ENCODE assay signal across 8 cellular contexts in genomic region chr15:40441736-40442531, GRCh38. TPM values are rescaled to one million over a fixed set of nuclear protein-coding genes. Genes with fewer than 3 reads are reported as not detected.
DNase-seq lines count a peak whose midpoint lies in the region; ATAC-seq, FAIRE-seq and TF ChIP-seq lines count a peak whose summit lies in the region.

No MANE protein-coding gene starts in this region.

- no peak for FAIRE-seq in H1 (lab: Jason Lieb, UNC)

- H3K4me1 ChIP-seq in H1 (replicated peaks in 1 of 4; ENCODE audit: control insufficient read depth in 3 of 4, insufficient read depth in 4 of 4, low read length in 3 of 4), result peaks cover 28 to 49% (median 38%) of the 10 kb centered on the region in 4 experiments

- peak overlapping the region; percentile 41 for H3K27ac Mint-ChIP-seq in T-helper 1 cell treated with Interleukin-12 subunit alpha and Interleukin-12 subunit beta and Interleukin-4 antibody, amounts not matched to agents 30 μg/mL and 1 μg/mL, for 36 hours
- no peak overlapping the region for H3K27ac Mint-ChIP-seq in nephron progenitor cell

- no peak overlapping the region for H2BK15ac ChIP-seq in H1 (ENCODE audit: low read length)

- peak overlapping the region; percentile 61 to 73 for H3K4me2 ChIP-seq in H1 (ENCODE audit: insufficient read depth in 1 of 2, low read depth in 2 of 2, low read length in 2 of 2)

- H3K4ac ChIP-seq in H1 (replicated peaks; ENCODE audit: insufficient read length, low read depth, low read length), result no peak overlapping the region

- H4K91ac ChIP-seq in H1 (replicated peaks; ENCODE audit: insufficient read length, low read length), result no peak overlapping the region

- peak overlapping the region; percentile 54 to 84 (median 65) for H3K4me3 ChIP-seq in H1 (ENCODE audit: extremely low read depth in 1 of 4, insufficient read depth in 2 of 4, low read depth in 3 of 4, low read length in 4 of 4)

- no peak overlapping the region; the same call in 1 of the 2 replicates for H4K8ac ChIP-seq in H1 (ENCODE audit: extremely low read depth, insufficient read depth, low read length)

- H4K5ac ChIP-seq in H1 (ENCODE audit: insufficient read length, low read depth, low read length), result no peak overlapping the region

- peaks cover 23% of the 10 kb centered on the region for H3K4me1 Mint-ChIP-seq in T-helper 1 cell treated with Interleukin-12 subunit alpha and Interleukin-12 subunit beta and Interleukin-4 antibody, amounts not matched to agents 30 μg/mL and 1 μg/mL, for 36 hours (ENCODE audit: low read depth)
- peaks cover 78% of the 10 kb centered on the region for H3K4me1 Mint-ChIP-seq in nephron progenitor cell

- POLR2A ChIA-PET in H1 (lab: Charles Lee; ENCODE audit: partially characterized antibody), result interaction anchor here (1.1 to 3.3 kb wide), 11 partner anchors 8 to 322 kb away, joined by 3 to 36 read pairs (median 6); partner anchors contain the start of genes CHST14, GCHFR and KNSTRN

- H2BK5ac ChIP-seq in H1 (ENCODE audit: low read depth, low read length), result no peak overlapping the region

- H3K9me3 ChIP-seq in H1 (ENCODE audit: insufficient read depth in 2 of 2, low read depth in 1 of 2, low read length in 1 of 2), result no peaks in the 10 kb centered on the region

- 2% methylated on average over 32 of the region's 88 CpGs; no CpG with 5 or more reads in 1 of the 2 experiments for WGBS in H1 (ENCODE audit: extremely low coverage in 1 of 2, insufficient coverage in 1 of 2, insufficient read length in 1 of 2, insufficient replicate concordance in 2 of 2, low coverage in 1 of 2, low lambda C conversion rate in 2 of 2, missing lambda C conversion rate in 1 of 2), 2 experiments

- peaks cover 11% of the 10 kb centered on the region; the same call in 1 of the 2 replicates for H3K79me1 ChIP-seq in H1 (ENCODE audit: low read depth, low read length)

- peaks cover 35 to 36% of the 10 kb centered on the region in 2 experiments for H4K20me1 ChIP-seq in H1 (replicated peaks in 1 of 2; ENCODE audit: control insufficient read depth in 1 of 2, insufficient read depth in 2 of 2, low read length in 2 of 2)

- H2BK120ac ChIP-seq in H1 (replicated peaks; ENCODE audit: low read depth, low read length), result no peak overlapping the region

- no peak overlapping the region for H3K23ac ChIP-seq in H1 (ENCODE audit: insufficient read length)

- CTCF ChIA-PET in H1 (lab: Charles Lee; ENCODE audit: partially characterized antibody), result interaction anchor here (0.6 to 3.7 kb wide), 7 partner anchors 9 to 113 kb away, joined by 3 to 24 read pairs (median 6); partner anchors contain the start of gene CHST14

- no peak overlapping the region for H3K18ac ChIP-seq in H1 (ENCODE audit: extremely low read depth, low read length)

- H3K36me3 Mint-ChIP-seq in T-helper 1 cell treated with Interleukin-12 subunit alpha and Interleukin-12 subunit beta and Interleukin-4 antibody, amounts not matched to agents 30 μg/mL and 1 μg/mL, for 36 hours (ENCODE audit: low read depth), result peaks cover 15% of the 10 kb centered on the region
- H3K36me3 Mint-ChIP-seq in nephron progenitor cell (ENCODE audit: low read depth), result no peaks in the 10 kb centered on the region

- H3K4me3 Mint-ChIP-seq in T-helper 1 cell treated with Interleukin-12 subunit alpha and Interleukin-12 subunit beta and Interleukin-4 antibody, amounts not matched to agents 30 μg/mL and 1 μg/mL, for 36 hours, result peak overlapping the region; percentile 82
- peak overlapping the region; percentile 91 for H3K4me3 Mint-ChIP-seq in nephron progenitor cell

- H2BK12ac ChIP-seq in H1 (ENCODE audit: low read depth, low read length), result no peak overlapping the region

- H3K79me2 ChIP-seq in H1 (ENCODE audit: control insufficient read depth in 1 of 2, insufficient read depth in 2 of 2, low read length in 2 of 2), result peaks cover 33 to 67% of the 10 kb centered on the region in 2 experiments

- no peak overlapping the region for H3K27ac ChIP-seq in H1 (ENCODE audit: low read depth, low read length)

- TF ChIP-seq CTCF in H1 (IDR thresholded peaks at IDR 0.05; ENCODE audit: control extremely low read depth in 1 of 3, insufficient read depth in 1 of 3, low read depth in 1 of 3, low read length in 3 of 3) (0 out of 4 replicates have a peak, but pooled peaks of 1 of the 3 experiments have one; percentile 7), nephron progenitor cell (IDR thresholded peaks at IDR 0.05) (no peak)

- peaks cover 12% of the 10 kb centered on the region for H3K23me2 ChIP-seq in H1 (ENCODE audit: low read depth, low read length)

- DNase-seq in stimulated activated CD4-positive, alpha-beta T cell treated with anti-CD3 and anti-CD28 coated beads, Interleukin-4, amount 100 ng/mL, for 1 hour, result peak; percentile 36
- DNase-seq in stimulated activated CD4-positive, alpha-beta T cell treated with anti-CD3 and anti-CD28 coated beads, Interleukin-12 subunit alpha, Interleukin-12 subunit beta, amount 100 ng/mL, for 4 hours, result no peak
- DNase-seq in H1 (ENCODE audit: low read depth in 1 of 2, low spot score in 2 of 2) (no peak), nephron progenitor cell (peak; percentile 65)

- no peak overlapping the region for H2BK20ac ChIP-seq in H1 (ENCODE audit: low read length)

- TF ChIP-seq EP300 in H1 (IDR thresholded peaks at IDR 0.05; ENCODE audit: borderline replicate concordance in 1 of 2, low read depth in 2 of 2, low read length in 2 of 2), result no peak

- H3K14ac ChIP-seq in H1 (ENCODE audit: insufficient read length), result no peak overlapping the region

- no peak overlapping the region for H2AK5ac ChIP-seq in H1 (ENCODE audit: low read depth, low read length)

- no peak for TF ChIP-seq POLR2A in H1 (IDR thresholded peaks at IDR 0.05; ENCODE audit: control extremely low read depth in 1 of 2, low read depth in 2 of 2, low read length in 2 of 2)

- ATAC-seq in HG03457 (IDR thresholded peaks at IDR 0.05; ENCODE audit: unreplicated experiment), result no peak
- ATAC-seq in HG03571 (IDR thresholded peaks at IDR 0.05; ENCODE audit: unreplicated experiment), result no peak
- ATAC-seq in GM18867 (IDR thresholded peaks at IDR 0.05; ENCODE audit: unreplicated experiment), result no peak

- H3K36me3 ChIP-seq in H1 (ENCODE audit: control insufficient read depth in 2 of 4, insufficient read depth in 4 of 4, low read length in 3 of 4), result 0 out of 8 replicates have a peak, but pooled peaks cover 0 to 2% (median 0%) of the 10 kb centered on the region in 4 experiments

- peak overlapping the region; percentile 47 to 91 (median 61); a peak in 6 of 7 replicates for H3K9ac ChIP-seq in H1 (replicated peaks in 1 of 4; ENCODE audit: extremely low read depth in 1 of 4, low read depth in 3 of 4, low read length in 3 of 4)

- no peaks in the 10 kb centered on the region for H3K9me3 Mint-ChIP-seq in T-helper 1 cell treated with Interleukin-12 subunit alpha and Interleukin-12 subunit beta and Interleukin-4 antibody, amounts not matched to agents 30 μg/mL and 1 μg/mL, for 36 hours
- no peaks in the 10 kb centered on the region for H3K9me3 Mint-ChIP-seq in nephron progenitor cell

- peaks cover 0 to 9% (median 0%) of the 10 kb centered on the region in 4 experiments; a peak in 4 of 7 replicates for H3K27me3 ChIP-seq in H1 (replicated peaks in 1 of 4; ENCODE audit: control insufficient read depth in 3 of 4, extremely low read depth in 1 of 4, insufficient read depth in 3 of 4, low read length in 3 of 4)

- peak in 1 of 2 experiments; percentile 20; a peak in 1 of 4 replicates for TF ChIP-seq RAD21 in H1 (IDR thresholded peaks at IDR 0.05 in 1 of 2, conservative IDR thresholded peaks at IDR 0.05 in 1 of 2; ENCODE audit: low read depth in 2 of 2, low read length in 2 of 2)

- H3K56ac ChIP-seq in H1 (replicated peaks; ENCODE audit: insufficient read length, low read depth, low read length), result no peak overlapping the region

- H3K27me3 Mint-ChIP-seq in T-helper 1 cell treated with Interleukin-12 subunit alpha and Interleukin-12 subunit beta and Interleukin-4 antibody, amounts not matched to agents 30 μg/mL and 1 μg/mL, for 36 hours (ENCODE audit: low read depth), result peaks cover 60% of the 10 kb centered on the region
- peaks cover 15% of the 10 kb centered on the region for H3K27me3 Mint-ChIP-seq in nephron progenitor cell (ENCODE audit: low read depth, poor library complexity)

- H2AFZ ChIP-seq in H1 (ENCODE audit: low read length), result no peak overlapping the region

RNA-seq across cellular contexts. Expression of gene BAHD1, which starts 1.2 kb away (rescaled TPM):
- total RNA-seq in H1 (2021; fragmentation: NEBNext Ultra II Directional; extraction: Animal tissue kit (Norgen Biotek cat#: 25700)), result 38.9 and 40.0 TPM in 2 replicates
- 15.0 and 23.4 TPM in 2 replicates for polyA plus RNA-seq in H1 (2011; rRNA removed)
- polyA plus RNA-seq in H1 (2011; cell fraction: cytosol; rRNA removed), result 19.2 TPM
- 45.1 TPM for polyA plus RNA-seq in H1 (2011; cell fraction: nucleus; rRNA removed)
- polyA plus RNA-seq in H1 (2012, experiment 1 of 2), result 36.7 to 45.3 TPM (median 39.3 TPM) in 4 replicates
- polyA plus RNA-seq in H1 (2012, experiment 2 of 2), result 31.9 TPM
- 24.0 TPM for polyA plus RNA-seq in H1 (2013, experiment 1 of 2)
- polyA plus RNA-seq in H1 (2013, experiment 2 of 2), result 22.9 TPM
- polyA minus RNA-seq in H1 (2011; rRNA and poly(A)+ RNA removed), result 16.4 and 20.1 TPM in 2 replicates
- polyA minus RNA-seq in H1 (2011; cell fraction: cytosol; rRNA and poly(A)+ RNA removed), result 21.8 TPM
- polyA minus RNA-seq in H1 (2011; cell fraction: nucleus; rRNA and poly(A)+ RNA removed), result 23.6 TPM

RNA-seq across cellular contexts. Expression of gene CHST14, which starts 28.9 kb away (rescaled TPM):
- 17.7 and 20.3 TPM in 2 replicates for total RNA-seq in H1 (2021; fragmentation: NEBNext Ultra II Directional; extraction: Animal tissue kit (Norgen Biotek cat#: 25700))
- polyA plus RNA-seq in H1 (2011; rRNA removed), result 13.4 and 15.2 TPM in 2 replicates
- 10.0 TPM for polyA plus RNA-seq in H1 (2011; cell fraction: cytosol; rRNA removed)
- polyA plus RNA-seq in H1 (2011; cell fraction: nucleus; rRNA removed), result 14.9 TPM
- polyA plus RNA-seq in H1 (2012, experiment 1 of 2), result 16.1 to 20.5 TPM (median 18.5 TPM) in 4 replicates
- 21.7 TPM for polyA plus RNA-seq in H1 (2012, experiment 2 of 2)
- polyA plus RNA-seq in H1 (2013, experiment 1 of 2), result 19.8 TPM
- 20.1 TPM for polyA plus RNA-seq in H1 (2013, experiment 2 of 2)
- 7.0 and 8.4 TPM in 2 replicates for polyA minus RNA-seq in H1 (2011; rRNA and poly(A)+ RNA removed)
- polyA minus RNA-seq in H1 (2011; cell fraction: cytosol; rRNA and poly(A)+ RNA removed), result 13.4 TPM
- 6.5 TPM for polyA minus RNA-seq in H1 (2011; cell fraction: nucleus; rRNA and poly(A)+ RNA removed)

RNA-seq across cellular contexts. Expression of gene IVD, which starts 36.3 kb away (rescaled TPM):
- 78.8 and 80.0 TPM in 2 replicates for total RNA-seq in H1 (2021; fragmentation: NEBNext Ultra II Directional; extraction: Animal tissue kit (Norgen Biotek cat#: 25700))
- polyA plus RNA-seq in H1 (2011; rRNA removed), result 55.2 and 63.7 TPM in 2 replicates
- polyA plus RNA-seq in H1 (2011; cell fraction: cytosol; rRNA removed), result 74.1 TPM
- 77.2 TPM for polyA plus RNA-seq in H1 (2011; cell fraction: nucleus; rRNA removed)
- 51.3 to 57.3 TPM (median 56.8 TPM) in 4 replicates for polyA plus RNA-seq in H1 (2012, experiment 1 of 2)
- 38.4 TPM for polyA plus RNA-seq in H1 (2012, experiment 2 of 2)
- polyA plus RNA-seq in H1 (2013, experiment 1 of 2), result 29.4 TPM
- 28.3 TPM for polyA plus RNA-seq in H1 (2013, experiment 2 of 2)
- 77.8 and 87.4 TPM in 2 replicates for polyA minus RNA-seq in H1 (2011; rRNA and poly(A)+ RNA removed)
- polyA minus RNA-seq in H1 (2011; cell fraction: cytosol; rRNA and poly(A)+ RNA removed), result 47.9 TPM
- polyA minus RNA-seq in H1 (2011; cell fraction: nucleus; rRNA and poly(A)+ RNA removed), result 52.2 TPM

RNA-seq across cellular contexts. Expression of gene KNSTRN, which starts 59.4 kb away (rescaled TPM):
- 67.4 and 79.4 TPM in 2 replicates for total RNA-seq in H1 (2021; fragmentation: NEBNext Ultra II Directional; extraction: Animal tissue kit (Norgen Biotek cat#: 25700))
- polyA plus RNA-seq in H1 (2011; rRNA removed), result 18.6 and 25.1 TPM in 2 replicates
- 37.1 TPM for polyA plus RNA-seq in H1 (2011; cell fraction: cytosol; rRNA removed)
- 14.9 TPM for polyA plus RNA-seq in H1 (2011; cell fraction: nucleus; rRNA removed)
- 46.3 to 58.7 TPM (median 54.4 TPM) in 4 replicates for polyA plus RNA-seq in H1 (2012, experiment 1 of 2)
- 13.2 TPM for polyA plus RNA-seq in H1 (2012, experiment 2 of 2)
- polyA plus RNA-seq in H1 (2013, experiment 1 of 2), result 44.8 TPM
- polyA plus RNA-seq in H1 (2013, experiment 2 of 2), result 47.3 TPM
- 56.8 and 70.3 TPM in 2 replicates for polyA minus RNA-seq in H1 (2011; rRNA and poly(A)+ RNA removed)
- polyA minus RNA-seq in H1 (2011; cell fraction: cytosol; rRNA and poly(A)+ RNA removed), result 26.3 TPM
- 27.9 TPM for polyA minus RNA-seq in H1 (2011; cell fraction: nucleus; rRNA and poly(A)+ RNA removed)

Comparison
In these comparisons a context has a peak if more than half of its experiments do, and no peak if none do; other contexts are left out.
1. DNase-seq: peak in stimulated activated CD4-positive, alpha-beta T cell treated with anti-CD3 and anti-CD28 coated beads, Interleukin-4, amount 100 ng/mL, for 1 hour (single experiment) and nephron progenitor cell (single experiment); none in stimulated activated CD4-positive, alpha-beta T cell treated with anti-CD3 and anti-CD28 coated beads, Interleukin-12 subunit alpha, Interleukin-12 subunit beta, amount 100 ng/mL, for 4 hours (single experiment) and H1 (0 of 2).